Comparison of ENCODE assay signal across 8 cellular contexts in genomic region chr12:95574799-95575452, GRCh38. TPM values are rescaled to one million over a fixed set of nuclear protein-coding genes. Genes with fewer than 3 reads are reported as not detected.
A peak's percentile ranks its signal among the peaks of the same experiment; 100 is the strongest.
DNase-seq lines count a peak whose midpoint lies in the region; ATAC-seq and TF ChIP-seq lines count a peak whose summit lies in the region.

No MANE protein-coding gene starts in this region.

- H3K79me2 ChIP-seq in MM.1S (ENCODE audit: low read length), result no peaks in the 10 kb centered on the region

- H3K9me3 ChIP-seq in MM.1S (replicated peaks; ENCODE audit: insufficient read depth, low read length), result no peaks in the 10 kb centered on the region

- H3K4me2 ChIP-seq in MM.1S (ENCODE audit: low read depth, low read length), result no peak overlapping the region

- DNase-seq in GM03348 (ENCODE audit: low spot score), result peak; percentile 75
- no peak for DNase-seq in MM.1S
- peak; percentile 55 for DNase-seq in astrocyte of the spinal cord (ENCODE audit: low read depth, low spot score)
- DNase-seq in left kidney (ENCODE audit: low read depth, low spot score), result peak; percentile 67
- no peak for DNase-seq in effector CD8-positive, alpha-beta T cell (lab: John Stamatoyannopoulos, UW)
- DNase-seq in ureter (ENCODE audit: low spot score), result no peak
- DNase-seq in stimulated activated CD4-positive, alpha-beta T cell treated with anti-CD3 and anti-CD28 coated beads, Interleukin-4, amount 100 ng/mL, for 24 hours, result no peak
- no peak for DNase-seq in activated naive CD4-positive, alpha-beta T cell treated with anti-CD3 and anti-CD28 coated beads, Interleukin-2, amount 50 U/mL, for 72 hours (ENCODE audit: low spot score in 2 of 2)

- peak overlapping the region in 1 of 2 donors; percentile 7 for H3K27ac Mint-ChIP-seq in activated naive CD4-positive, alpha-beta T cell treated with anti-CD3 and anti-CD28 coated beads, Interleukin-2, amount 50 U/mL, for 72 hours

- H3K27ac ChIP-seq in MM.1S (ENCODE audit: low read length), result no peak overlapping the region

- H2AFZ ChIP-seq in MM.1S (ENCODE audit: low read length), result no peak overlapping the region

- H3K27me3 ChIP-seq in MM.1S (replicated peaks; ENCODE audit: insufficient read depth, low read length), result no peaks in the 10 kb centered on the region

- TF ChIP-seq CTCF in MM.1S (IDR thresholded peaks at IDR 0.05; ENCODE audit: low read length) (peak; percentile 52), astrocyte of the spinal cord (IDR thresholded peaks at IDR 0.05; ENCODE audit: low read depth, low read length) (peak; percentile 71)

- H3K4me3 ChIP-seq in MM.1S (ENCODE audit: low read length), result no peak overlapping the region
- no peak overlapping the region for H3K4me3 ChIP-seq in astrocyte of the spinal cord (ENCODE audit: low read depth, low read length)

- H3K4me1 ChIP-seq in MM.1S (ENCODE audit: low read length), result no peaks in the 10 kb centered on the region

- in situ Hi-C loops in astrocyte of the spinal cord (cut with HindIII; ENCODE audit: low sequenced_read_pairs), result no loop called here

- H4K20me1 ChIP-seq in MM.1S (ENCODE audit: insufficient read depth, low read length), result no peaks in the 10 kb centered on the region

- ATAC-seq in activated naive CD4-positive, alpha-beta T cell treated with anti-CD3 and anti-CD28 coated beads, Interleukin-2, amount 50 U/mL, for 72 hours, result no peak

- H3K36me3 ChIP-seq in MM.1S (replicated peaks; ENCODE audit: insufficient read depth, low read length), result no peaks in the 10 kb centered on the region

- no peaks in the 10 kb centered on the region for H3K9me2 ChIP-seq in MM.1S (replicated peaks; ENCODE audit: insufficient read depth, low read length)

- no peaks in the 10 kb centered on the region for H3K9me3 Mint-ChIP-seq in activated naive CD4-positive, alpha-beta T cell treated with anti-CD3 and anti-CD28 coated beads, Interleukin-2, amount 50 U/mL, for 72 hours

- no peaks in the 10 kb centered on the region for H3K36me3 Mint-ChIP-seq in activated naive CD4-positive, alpha-beta T cell treated with anti-CD3 and anti-CD28 coated beads, Interleukin-2, amount 50 U/mL, for 72 hours

- H3K9ac ChIP-seq in MM.1S (ENCODE audit: low read length), result no peak overlapping the region

- H3F3A ChIP-seq in MM.1S (ENCODE audit: insufficient read depth, low read length), result no peaks in the 10 kb centered on the region

RNA-seq across cellular contexts. Expression of gene USP44, which starts 23.6 kb away (rescaled TPM):
- total RNA-seq in ureter, result 1.3 TPM
- 1 to 10 TPM; 3.2 to 6.0 TPM for total RNA-seq in activated naive CD4-positive, alpha-beta T cell treated with anti-CD3 and anti-CD28 coated beads, Interleukin-2, amount 50 U/mL, for 72 hours

Comparison
In these comparisons a context has a peak if more than half of its experiments do, and no peak if none do; other contexts are left out.
1. DNase-seq: peak in GM03348 (single experiment), astrocyte of the spinal cord (single experiment) and left kidney (single experiment); none in MM.1S (single experiment), effector CD8-positive, alpha-beta T cell (single experiment), ureter (single experiment), stimulated activated CD4-positive, alpha-beta T cell treated with anti-CD3 and anti-CD28 coated beads, Interleukin-4, amount 100 ng/mL, for 24 hours (single experiment) and activated naive CD4-positive, alpha-beta T cell treated with anti-CD3 and anti-CD28 coated beads, Interleukin-2, amount 50 U/mL, for 72 hours (0 of 2).